16 cellular contexts compared by ENCODE assay signal in the genomic region with DNA sequence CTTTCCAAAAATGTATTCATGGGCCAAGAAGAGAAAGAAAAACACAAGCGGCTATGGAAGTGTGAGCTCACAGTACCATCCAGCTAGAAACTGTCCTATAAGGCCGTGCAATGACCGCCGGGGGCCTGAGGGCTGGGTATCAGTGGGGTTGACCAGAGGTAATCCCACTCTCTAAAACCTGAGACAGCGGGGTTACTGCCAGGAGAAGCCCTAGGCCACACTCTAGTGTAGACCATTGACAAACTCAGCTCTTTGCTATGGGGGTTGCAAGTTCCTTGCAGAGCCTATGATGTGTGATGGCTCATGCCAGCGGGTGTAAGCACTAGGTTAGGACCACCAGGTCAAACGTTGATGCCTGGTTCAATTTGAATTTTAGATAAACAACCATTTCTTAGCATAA. TPM values are rescaled to one million over a fixed set of nuclear protein-coding genes. Genes with fewer than 3 reads are reported as not detected.
DNase-seq lines count a peak whose midpoint lies in the region; ATAC-seq and TF ChIP-seq lines count a peak whose summit lies in the region.
"Had no signal": no experiment of that assay in that cellular context is flagged by ENCODE, and none has a peak within 500 bp of the region (broad histone marks: within the 10 kb centered on the region; RNA-seq: fewer than 3 reads in every experiment).

No MANE protein-coding gene starts in this region.

- 89 to 95% (median 91%) methylated on average over 6 to 7 of the region's 7 CpGs for WGBS in spleen, 5 donors

- H3K4me3 ChIP-seq in RWPE2 (ENCODE audit: severe bottlenecking) (no peak overlapping the region), spleen (no peak overlapping the region), WERI-Rb-1 (ENCODE audit: low read depth, low read length) (no peak overlapping the region)
- H3K4me3 ChIP-seq: GM23338 had no signal

- TF ChIP-seq CTCF in RWPE2 (IDR thresholded peaks at IDR 0.05; ENCODE audit: poor library complexity, severe bottlenecking) (no peak), spleen (IDR thresholded peaks at IDR 0.05 in 8 of 11, conservative IDR thresholded peaks at IDR 0.05 in 3 of 11) (no peak), WERI-Rb-1 (IDR thresholded peaks at IDR 0.05; ENCODE audit: low read depth, low read length) (no peak)

- intact Hi-C loops in spleen (cut with DNase I; ENCODE audit: low total_unique reads), result no loop called here

- H3K27me3 ChIP-seq in RWPE2 (ENCODE audit: insufficient read depth, poor library complexity, severe bottlenecking), result no peaks in the 10 kb centered on the region
- H3K27me3 ChIP-seq in spleen (replicated peaks in 1 of 7), result no peaks in the 10 kb centered on the region
- H3K27me3 ChIP-seq in WERI-Rb-1 (ENCODE audit: insufficient read depth, low read depth, severe bottlenecking), result no peaks in the 10 kb centered on the region
- H3K27me3 ChIP-seq: BE2C had no signal

- DNase-seq in RWPE2 (ENCODE audit: low spot score), result peak; percentile 9
- DNase-seq in islet precursor cell, result peak; percentile 25
- DNase-seq in spleen, result peak; percentile 45
- DNase-seq in T-helper 9 cell, result no peak
- no peak for DNase-seq in WERI-Rb-1
- no peak for DNase-seq in NK-92 treated with Interleukin-12 subunit alpha and Interleukin-12 subunit beta, amount 100 ng/mL, for 24 hours (lab: John Stamatoyannopoulos, UW)
- DNase-seq in substantia nigra (lab: John Stamatoyannopoulos, UW), result no peak
- DNase-seq: ACHN; BE2C; C1 segment of cervical spinal cord; CD4-positive, CD25-positive, alpha-beta regulatory T cell; CD8-positive, alpha-beta memory T cell; HCEC 1CT had no signal

- no peaks in the 10 kb centered on the region for H3K4me1 ChIP-seq in RWPE2 (ENCODE audit: insufficient read depth, poor library complexity, severe bottlenecking)
- H3K4me1 ChIP-seq in spleen, result peaks cover 14 to 51% (median 24%) of the 10 kb centered on the region in 6 donors
- H3K4me1 ChIP-seq: BE2C had no signal

- no peaks in the 10 kb centered on the region for H3K36me3 ChIP-seq in RWPE2 (ENCODE audit: low read depth)
- H3K36me3 ChIP-seq in spleen, result no peaks in the 10 kb centered on the region
- H3K36me3 ChIP-seq in WERI-Rb-1, result no peaks in the 10 kb centered on the region
- H3K36me3 ChIP-seq: BE2C had no signal

- ATAC-seq in RWPE2 (ENCODE audit: low read depth), result no peak
- ATAC-seq: GM23338 had no signal

- H3K27ac ChIP-seq in RWPE2 (ENCODE audit: poor library complexity, severe bottlenecking), result no peak overlapping the region
- no peak overlapping the region for H3K27ac ChIP-seq in spleen
- no peak overlapping the region for H3K27ac ChIP-seq in WERI-Rb-1
- no peak overlapping the region for H3K27ac ChIP-seq in substantia nigra (ENCODE audit: low read depth, low read length, poor library complexity, severe bottlenecking)

- H3K9me3 ChIP-seq in RWPE2 (ENCODE audit: severe bottlenecking), result no peaks in the 10 kb centered on the region
- H3K9me3 ChIP-seq in spleen, result peaks cover 0 to 8% (median 0%) of the 10 kb centered on the region in 8 donors
- H3K9me3 ChIP-seq in WERI-Rb-1 (ENCODE audit: severe bottlenecking), result no peaks in the 10 kb centered on the region
- H3K9me3 ChIP-seq: BE2C, Caco-2 had no signal

- TF ChIP-seq POLR2A in spleen (IDR thresholded peaks at IDR 0.05), result no peak

RNA-seq across cellular contexts. Expression of a gene that starts 25.9 kb away (rescaled TPM):
- 100 to 1,000 TPM in 1 of 7 donors, 10 to 100 TPM in 6; 18.2 to 118 (median 46.4) TPM for total RNA-seq in spleen
- polyA plus RNA-seq in spleen, result 1 to 10 TPM; 4.8 to 6.7 (median 5.4) TPM
- total RNA-seq: CD4-positive, CD25-positive, alpha-beta regulatory T cell; CD8-positive, alpha-beta memory T cell had no signal
- polyA plus RNA-seq: CD4-positive, CD25-positive, alpha-beta regulatory T cell; CD8-positive, alpha-beta memory T cell; IgD-negative memory B cell had no signal

Comparison
In these comparisons a context has a peak if more than half of its experiments do, and no peak if none do; other contexts are left out.
1. DNase-seq: peak in RWPE2 (single experiment), islet precursor cell (single experiment) and spleen (single experiment); none in T-helper 9 cell (single experiment), WERI-Rb-1 (single experiment), NK-92 treated with Interleukin-12 subunit alpha and Interleukin-12 subunit beta, amount 100 ng/mL, for 24 hours (single experiment) and substantia nigra (0 of 49).